12 cellular contexts compared by ENCODE assay signal in the genomic region with DNA sequence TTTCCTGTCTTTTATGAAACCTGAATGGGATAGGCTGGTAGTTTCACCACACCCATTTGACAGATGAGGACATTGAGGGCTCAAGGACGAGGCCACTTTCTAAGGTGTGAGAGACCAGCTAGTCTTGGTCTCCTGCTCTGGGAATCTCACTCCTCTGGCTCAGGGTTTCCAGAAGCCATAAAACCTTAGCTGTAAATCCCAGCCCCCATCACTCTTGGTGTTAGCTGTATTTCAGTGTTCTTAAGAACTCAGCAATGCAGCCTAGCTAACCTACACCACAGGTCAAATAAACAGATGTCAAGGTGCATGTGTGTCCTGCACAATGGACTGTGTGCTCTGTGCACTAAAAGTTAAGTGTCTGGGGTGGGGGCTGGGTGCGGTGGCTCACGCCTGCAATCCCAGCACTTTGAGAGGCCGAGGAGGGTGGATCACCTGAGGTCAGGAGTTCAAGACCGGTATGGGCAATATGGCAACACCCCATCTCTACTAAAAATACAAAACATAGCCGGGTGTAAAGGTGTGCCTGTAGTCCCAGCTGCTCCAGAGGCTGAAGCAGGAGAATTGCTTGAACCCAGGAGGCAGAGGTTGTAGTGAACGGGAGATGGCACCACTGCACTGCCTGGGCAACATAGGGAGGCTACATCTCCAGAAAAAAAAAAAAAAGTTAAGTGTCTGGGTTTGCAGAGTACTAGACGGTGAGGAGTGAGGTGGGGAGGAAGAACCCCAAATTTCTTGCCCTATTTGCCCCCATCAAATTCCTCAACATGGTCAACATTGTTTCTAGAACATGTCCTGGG.
A peak's percentile ranks its signal among the peaks of the same experiment; 100 is the strongest.
DNase-seq lines count a peak whose midpoint lies in the region; ATAC-seq and TF ChIP-seq lines count a peak whose summit lies in the region.
"Had no signal": no experiment of that assay in that cellular context is flagged by ENCODE, and none has a peak within 500 bp of the region (broad histone marks: within the 10 kb centered on the region; RNA-seq: fewer than 3 reads in every experiment).

No MANE protein-coding gene starts in this region.

- H3K4me1 ChIP-seq in adipocyte (ENCODE audit: control insufficient read depth, insufficient read depth, low read length) (no peaks in the 10 kb centered on the region), iPS-20b (ENCODE audit: insufficient read depth, low read length) (no peaks in the 10 kb centered on the region)

- peak; percentile 52 for DNase-seq in HCEC 1CT
- peak; percentile 77 for DNase-seq in adipocyte (ENCODE audit: low read depth)
- DNase-seq in SHP77 treated with DMSO at 0.1 percent for 48 hours (lab: John Stamatoyannopoulos, UW), result no peak
- no peak for DNase-seq in activated T-cell treated with anti-CD3 and anti-CD28 coated beads, Interleukin-2, amount 50 U/mL, for 48 hours
- no peak for DNase-seq in T-helper 9 cell
- DNase-seq: activated naive CD8-positive, alpha-beta T cell treated with anti-CD3 and anti-CD28 coated beads for 36 hours; stimulated activated CD8-positive, alpha-beta memory T cell treated with anti-CD3 and anti-CD28 coated beads, Interleukin-4, amount 100 ng/mL, for 48 hours had no signal

- H3K36me3 ChIP-seq in adipocyte (ENCODE audit: control insufficient read depth, insufficient read depth, low read length, severe bottlenecking) (no peaks in the 10 kb centered on the region), iPS-20b (ENCODE audit: insufficient read depth, low read depth, low read length) (no peaks in the 10 kb centered on the region)

- H3K9me3 ChIP-seq in adipocyte (ENCODE audit: control insufficient read depth, low read length) (peaks cover 7% of the 10 kb centered on the region), iPS-20b (ENCODE audit: insufficient read depth, low read depth, low read length) (no peaks in the 10 kb centered on the region)

- no peak overlapping the region for H3K27ac ChIP-seq in 22Rv1
- H3K27ac ChIP-seq in iPS-20b (ENCODE audit: low read length), result no peak overlapping the region
- H3K27ac ChIP-seq: KMS-11 had no signal

- H3K4me3 ChIP-seq in adipocyte (ENCODE audit: low read length) (no peak overlapping the region), iPS-20b (ENCODE audit: low read length) (peak overlapping the region; percentile 61)

- peak; percentile 40 for TF ChIP-seq CTCF in 22Rv1 (IDR thresholded peaks at IDR 0.05)

- peaks cover 58% of the 10 kb centered on the region for H3K27me3 ChIP-seq in adipocyte (replicated peaks; ENCODE audit: control insufficient read depth, insufficient read depth, low read length)
- H3K27me3 ChIP-seq in iPS-20b (ENCODE audit: insufficient read depth, low read length), result peaks cover 51% of the 10 kb centered on the region

- no peak overlapping the region for H3K9ac ChIP-seq in adipocyte (ENCODE audit: low read length)
- no peak overlapping the region for H3K9ac ChIP-seq in iPS-20b (ENCODE audit: low read depth, low read length)
- H3K9ac ChIP-seq: KMS-11 had no signal

- no peak for ATAC-seq in HG03442 (IDR thresholded peaks at IDR 0.05; ENCODE audit: unreplicated experiment)
- ATAC-seq: activated CD4-positive, CD25-positive, alpha-beta regulatory T cell treated with anti-CD3 and anti-CD28 coated beads, Interleukin-2, amount 50 U/mL, for 24 hours had no signal

Comparison
In these comparisons a context has a peak if more than half of its experiments do, and no peak if none do; other contexts are left out.
1. DNase-seq: peak in HCEC 1CT (single experiment) and adipocyte (single experiment); none in SHP77 treated with DMSO at 0.1 percent for 48 hours (single experiment), activated T-cell treated with anti-CD3 and anti-CD28 coated beads, Interleukin-2, amount 50 U/mL, for 48 hours (0 of 2) and T-helper 9 cell (single experiment).